1 cellular context compared by ENCODE assay signal in the genomic region with DNA sequence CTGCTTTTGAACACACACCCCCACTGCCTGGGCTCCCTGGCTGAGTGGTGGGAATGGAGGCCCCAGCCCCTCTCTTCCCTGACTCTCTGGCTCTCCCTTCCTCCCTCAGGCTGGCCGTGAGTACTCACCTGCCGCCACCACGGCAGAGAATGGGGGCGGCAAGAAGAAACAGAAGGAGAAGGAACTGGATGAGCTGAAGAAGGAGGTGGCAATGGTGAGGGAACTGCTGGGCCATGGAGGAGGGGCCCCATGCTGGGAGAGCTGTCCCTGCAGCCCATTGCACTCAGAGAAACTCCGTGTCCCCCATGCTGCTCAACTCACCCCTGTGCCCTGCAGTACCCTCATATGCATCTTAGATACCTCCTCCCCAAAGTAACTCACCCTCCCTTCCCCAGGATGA.
TF ChIP-seq lines count a peak whose summit lies in the region.

No MANE protein-coding gene starts in this region.

TF ChIP-seq in A549, 52 proteins besides CTCF, POLR2A, EP300 and RAD21:
- TF ChIP-seq ZSCAN20 (CRISPR knock-in tag; IDR thresholded peaks at IDR 0.05) (no peak), CBX8 (IDR thresholded peaks at IDR 0.05) (no peak), HOXB13 (CRISPR knock-in tag; IDR thresholded peaks at IDR 0.05; ENCODE audit: low read depth) (no peak), PBX3 (IDR thresholded peaks at IDR 0.05) (no peak), HES2 (IDR thresholded peaks at IDR 0.05) (no peak), RCOR1 (IDR thresholded peaks at IDR 0.05; ENCODE audit: low read depth, low read length) (no peak), CHD4 (IDR thresholded peaks at IDR 0.05; ENCODE audit: borderline replicate concordance) (no peak), CBX2 (IDR thresholded peaks at IDR 0.05; ENCODE audit: borderline replicate concordance, low read depth) (no peak), MAFK (IDR thresholded peaks at IDR 0.05; ENCODE audit: partially characterized antibody) (no peak), SMC3 (IDR thresholded peaks at IDR 0.05) (no peak), CHD2 (IDR thresholded peaks at IDR 0.05; ENCODE audit: low read length, partially characterized antibody) (no peak), NR3C1 (IDR thresholded peaks at IDR 0.05) (no peak), BCL3 (IDR thresholded peaks at IDR 0.05) (no peak), FOSL2 (IDR thresholded peaks at IDR 0.05) (no peak), FOSL2 (CRISPR knock-in tag; IDR thresholded peaks at IDR 0.05) (no peak)
- TF ChIP-seq, protein P1, sequence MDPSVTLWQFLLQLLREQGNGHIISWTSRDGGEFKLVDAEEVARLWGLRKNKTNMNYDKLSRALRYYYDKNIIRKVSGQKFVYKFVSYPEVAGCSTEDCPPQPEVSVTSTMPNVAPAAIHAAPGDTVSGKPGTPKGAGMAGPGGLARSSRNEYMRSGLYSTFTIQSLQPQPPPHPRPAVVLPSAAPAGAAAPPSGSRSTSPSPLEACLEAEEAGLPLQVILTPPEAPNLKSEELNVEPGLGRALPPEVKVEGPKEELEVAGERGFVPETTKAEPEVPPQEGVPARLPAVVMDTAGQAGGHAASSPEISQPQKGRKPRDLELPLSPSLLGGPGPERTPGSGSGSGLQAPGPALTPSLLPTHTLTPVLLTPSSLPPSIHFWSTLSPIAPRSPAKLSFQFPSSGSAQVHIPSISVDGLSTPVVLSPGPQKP (IDR thresholded peaks at IDR 0.05; ENCODE audit: low read depth, low read length), result no peak
